8 cellular contexts compared by ENCODE assay signal in the genomic region with DNA sequence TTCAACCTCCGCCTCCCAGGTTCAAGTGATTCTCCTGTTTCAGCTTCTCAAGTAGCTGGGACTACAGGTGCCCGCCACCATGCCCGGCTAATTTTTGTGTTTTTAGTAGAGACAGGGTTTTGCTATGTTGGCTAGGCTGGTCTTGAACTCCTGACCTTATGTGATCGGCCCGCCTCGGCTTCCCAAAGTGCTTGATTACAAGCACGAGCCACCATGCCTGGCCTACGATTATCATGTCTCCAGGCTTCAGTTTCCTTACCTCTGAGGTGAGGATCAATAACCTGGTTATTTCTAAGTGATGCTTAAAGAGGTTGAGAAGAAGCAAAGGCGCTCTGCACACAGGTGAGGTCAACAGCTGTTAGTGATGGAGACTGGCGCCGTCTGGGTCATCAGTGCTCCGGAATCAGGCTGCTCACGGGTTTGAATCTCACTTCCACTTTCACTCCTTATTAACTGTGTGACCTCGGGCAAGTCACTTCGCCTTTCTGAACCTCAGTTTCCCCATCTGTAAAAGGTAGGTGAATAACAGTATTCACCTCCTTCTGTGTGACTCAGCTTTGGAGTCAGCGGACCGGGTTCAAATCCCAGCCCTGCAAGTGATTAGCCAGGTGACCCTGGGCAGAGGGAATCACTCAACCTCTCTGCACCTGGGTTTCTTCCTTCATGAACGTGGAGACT. TPM values are rescaled to one million over a fixed set of nuclear protein-coding genes. Genes with fewer than 3 reads are reported as not detected.
DNase-seq lines count a peak whose midpoint lies in the region; ATAC-seq and TF ChIP-seq lines count a peak whose summit lies in the region.

No MANE protein-coding gene starts in this region.

- in situ Hi-C loops in brain microvascular endothelial cell (cut with HindIII; ENCODE audit: low pct_ligation_motif_present, low sequenced_read_pairs) = no loop called here

- peaks cover 15 to 22% of the 10 kb centered on the region in 2 donors for H3K4me1 ChIP-seq in mucosa of rectum (ENCODE audit: control insufficient read depth in 2 of 2, insufficient read depth in 2 of 2, low read length in 2 of 2)

- intact Hi-C loops in activated CD4-positive, alpha-beta T cell treated with anti-CD3 and anti-CD28 coated beads, Interleukin-2, amount 10 ng/mL, durations not matched to agents 24 days and 14 days (cut with micrococcal nuclease) = no loop called here

- peaks cover 36% of the 10 kb centered on the region for H3K4me1 Mint-ChIP-seq in activated CD4-positive, alpha-beta T cell treated with anti-CD3 and anti-CD28 coated beads, Interleukin-2, amount 10 ng/mL, durations not matched to agents 24 days and 14 days

- no peaks in the 10 kb centered on the region for H3K9me3 ChIP-seq in mucosa of rectum (ENCODE audit: control insufficient read depth in 2 of 2, low read length in 2 of 2)

- DNase-seq in activated CD4-positive, alpha-beta T cell treated with anti-CD3 and anti-CD28 coated beads, Interleukin-2, amount 10 ng/mL, durations not matched to agents 24 days and 14 days = peak; percentile 75
- no peak for DNase-seq in activated CD4-positive, alpha-beta T cell treated with anti-CD3 and anti-CD28 coated beads, Interleukin-2, amount 50 U/mL, for 1 hour
- no peak for DNase-seq in brain microvascular endothelial cell
- no peak for DNase-seq in C1 segment of cervical spinal cord (lab: John Stamatoyannopoulos, UW)
- DNase-seq in RKO (ENCODE audit: low spot score) = no peak
- no peak for DNase-seq in H4 (ENCODE audit: low spot score)

- peak overlapping the region; percentile 29 for H3K27ac ChIP-seq in brain microvascular endothelial cell
- peak overlapping the region; percentile 25 to 61 for H3K27ac ChIP-seq in mucosa of rectum (ENCODE audit: low read depth in 2 of 2, low read length in 2 of 2)

- peak overlapping the region; percentile 71 to 91 for H3K9ac ChIP-seq in mucosa of rectum (ENCODE audit: low read depth in 1 of 2, low read length in 2 of 2)

- TF ChIP-seq CTCF in brain microvascular endothelial cell (IDR thresholded peaks at IDR 0.05; ENCODE audit: low read depth, low read length, missing control alignments) = no peak

- H3K27ac Mint-ChIP-seq in activated CD4-positive, alpha-beta T cell treated with anti-CD3 and anti-CD28 coated beads, Interleukin-2, amount 10 ng/mL, durations not matched to agents 24 days and 14 days = peak overlapping the region; percentile 93

- H3K4me3 Mint-ChIP-seq in activated CD4-positive, alpha-beta T cell treated with anti-CD3 and anti-CD28 coated beads, Interleukin-2, amount 10 ng/mL, durations not matched to agents 24 days and 14 days = peak overlapping the region; percentile 88

- no peaks in the 10 kb centered on the region for H3K27me3 Mint-ChIP-seq in activated CD4-positive, alpha-beta T cell treated with anti-CD3 and anti-CD28 coated beads, Interleukin-2, amount 10 ng/mL, durations not matched to agents 24 days and 14 days

- H3K36me3 ChIP-seq in brain microvascular endothelial cell (replicated peaks) = no peaks in the 10 kb centered on the region
- no peaks in the 10 kb centered on the region for H3K36me3 ChIP-seq in mucosa of rectum (ENCODE audit: control insufficient read depth in 2 of 2, insufficient read depth in 2 of 2, low read length in 2 of 2)

- H3K4me3 ChIP-seq in brain microvascular endothelial cell (ENCODE audit: low read depth, low read length) (peak overlapping the region; percentile 60), mucosa of rectum (ENCODE audit: low read length in 2 of 2) (peak overlapping the region; percentile 59 to 86)

- H3K27me3 ChIP-seq in brain microvascular endothelial cell (replicated peaks) = no peaks in the 10 kb centered on the region
- H3K27me3 ChIP-seq in mucosa of rectum (ENCODE audit: control insufficient read depth in 2 of 2, insufficient read depth in 2 of 2, low read length in 2 of 2) = no peaks in the 10 kb centered on the region

- peaks cover 14% of the 10 kb centered on the region for H3K36me3 Mint-ChIP-seq in activated CD4-positive, alpha-beta T cell treated with anti-CD3 and anti-CD28 coated beads, Interleukin-2, amount 10 ng/mL, durations not matched to agents 24 days and 14 days (ENCODE audit: low read depth)

- ATAC-seq in HG03521 (IDR thresholded peaks at IDR 0.05; ENCODE audit: unreplicated experiment) = peak; percentile 35

- no peaks in the 10 kb centered on the region for H3K9me3 Mint-ChIP-seq in activated CD4-positive, alpha-beta T cell treated with anti-CD3 and anti-CD28 coated beads, Interleukin-2, amount 10 ng/mL, durations not matched to agents 24 days and 14 days

RNA-seq across cellular contexts. Expression of a gene that starts 0.7 kb away (rescaled TPM):
- 92.2 and 93.5 TPM in 2 replicates for total RNA-seq in activated CD4-positive, alpha-beta T cell treated with anti-CD3 and anti-CD28 coated beads, Interleukin-2, amount 10 ng/mL, durations not matched to agents 24 days and 14 days
- total RNA-seq in H4 (2014; rRNA removed; shearing (Covaris generic)) = 9.7 and 12.5 TPM in 2 replicates
